ENCODE assay signal across 8 cellular contexts in genomic region chr2:191012845-191013616, GRCh38. TPM values are rescaled to one million over a fixed set of nuclear protein-coding genes. Genes with fewer than 3 reads are reported as not detected.
DNase-seq lines count a peak whose midpoint lies in the region; ATAC-seq and TF ChIP-seq lines count a peak whose summit lies in the region.

No MANE protein-coding gene starts in this region.

- H3K4me3 ChIP-seq in GM12865 (ENCODE audit: low read depth, low read length) = peak overlapping the region; percentile 65
- H3K4me3 ChIP-seq in esophagus squamous epithelium = peak overlapping the region; percentile 79 to 90 (median 83)
- peak overlapping the region; percentile 93 for H3K4me3 ChIP-seq in trophoblast cell (ENCODE audit: low read depth, low read length)

- H3K4me3 Mint-ChIP-seq in WTC11 = no peak overlapping the region

- POLR2A ChIA-PET in WTC11 (lab: Charles Lee) = no interaction called here

- H2BK12ac ChIP-seq in trophoblast cell (ENCODE audit: low read length) = no peak overlapping the region

- peak overlapping the region; percentile 47 for H3K4ac ChIP-seq in trophoblast cell (ENCODE audit: low read depth, low read length)

- H3K9ac ChIP-seq in trophoblast cell (ENCODE audit: low read length) = peak overlapping the region; percentile 20

- peak overlapping the region; percentile 67 for H3K14ac ChIP-seq in trophoblast cell (ENCODE audit: low read length)

- H3K27ac Mint-ChIP-seq in WTC11 = no peak overlapping the region

- no peaks in the 10 kb centered on the region; the same call in 1 of the 2 replicates for H3K27me3 Mint-ChIP-seq in WTC11 (ENCODE audit: low read depth)

- no peak overlapping the region for H2BK120ac ChIP-seq in trophoblast cell (ENCODE audit: insufficient read depth, low read length, poor library complexity)

- H3K27me3 ChIP-seq in esophagus squamous epithelium (no peaks in the 10 kb centered on the region), trophoblast cell (ENCODE audit: insufficient read depth, low read length) (no peaks in the 10 kb centered on the region)

- intact Hi-C loops in esophagus squamous epithelium (cut with DNase I) = no loop called here

- CTCF ChIA-PET in WTC11 (lab: Charles Lee) = interaction anchor here (0.9 to 1.3 kb wide), 3 partner anchors 29 to 137 kb away, joined by 3 read pairs; no protein-coding TSS in a partner anchor

- H3K18ac ChIP-seq in trophoblast cell (ENCODE audit: low read length) = peak overlapping the region; percentile 56

- peak overlapping the region; percentile 84 for H3K4me2 ChIP-seq in trophoblast cell (ENCODE audit: low read length)

- TF ChIP-seq CTCF in GM12865 (IDR thresholded peaks at IDR 0.05; ENCODE audit: insufficient read depth, low read depth, low read length, missing control alignments) = no peak
- TF ChIP-seq CTCF in esophagus squamous epithelium (IDR thresholded peaks at IDR 0.05) = no peak
- TF ChIP-seq CTCF in WTC11 (IDR thresholded peaks at IDR 0.05) = no peak

- no peak overlapping the region for H4K91ac ChIP-seq in trophoblast cell (ENCODE audit: low read depth, low read length)

- 20 to 29% methylated on average over 9 to 11 of the region's 11 CpGs for WGBS in esophagus squamous epithelium, 2 donors
- WGBS in trophoblast cell (ENCODE audit: extremely low coverage, insufficient coverage, insufficient read length) = no CpG with 5 or more reads among the region's 11 CpGs

- H3K9me3 ChIP-seq in esophagus squamous epithelium (no peaks in the 10 kb centered on the region), trophoblast cell (ENCODE audit: insufficient read depth, low read depth, low read length) (no peaks in the 10 kb centered on the region)

- H3K4me1 ChIP-seq in esophagus squamous epithelium (peaks cover 25 to 42% (median 31%) of the 10 kb centered on the region in 3 donors), trophoblast cell (ENCODE audit: control insufficient read depth in 1 of 2, insufficient read depth in 2 of 2, low read length in 2 of 2) (peaks cover 4 to 6% of the 10 kb centered on the region in 2 experiments)

- peak overlapping the region; percentile 77 for H2AFZ ChIP-seq in trophoblast cell (ENCODE audit: insufficient read depth, low read length, poor library complexity)

- H3K79me2 ChIP-seq in trophoblast cell (ENCODE audit: control insufficient read depth, insufficient read depth, low read length, poor library complexity) = peaks cover 6% of the 10 kb centered on the region

- TF ChIP-seq POLR2A in esophagus squamous epithelium (IDR thresholded peaks at IDR 0.05) = no peak

- H3K4me1 Mint-ChIP-seq in WTC11 = no peaks in the 10 kb centered on the region

- no peak overlapping the region for H2BK5ac ChIP-seq in trophoblast cell (ENCODE audit: low read depth, low read length, poor library complexity)

- ATAC-seq in HG03108 (IDR thresholded peaks at IDR 0.05; ENCODE audit: unreplicated experiment) (no peak), WTC11 (no peak)

- H2AK5ac ChIP-seq in trophoblast cell (ENCODE audit: low read length) = no peak overlapping the region

- H4K12ac ChIP-seq in trophoblast cell (ENCODE audit: low read depth, low read length) = no peak overlapping the region

- no peaks in the 10 kb centered on the region; the same call in 1 of the 2 replicates for H3K9me3 Mint-ChIP-seq in WTC11

- DNase-seq in GM12865 (ENCODE audit: low read depth) (no peak), NCI-H526 (lab: John Stamatoyannopoulos, UW) (peak; percentile 30 to 65), esophagus squamous epithelium (lab: John Stamatoyannopoulos, UW) (no peak), trophoblast cell (peak; percentile 36 to 64), WTC11 (ENCODE audit: low spot score) (no peak), occipital lobe (lab: John Stamatoyannopoulos, UW) (no peak), globus pallidus (ENCODE audit: low spot score) (no peak)

- peak overlapping the region; percentile 88 for H4K8ac ChIP-seq in trophoblast cell (ENCODE audit: low read depth, low read length)

- H3K27ac ChIP-seq in esophagus squamous epithelium = peak overlapping the region; percentile 88 to 96 (median 94)
- no peak overlapping the region for H3K27ac ChIP-seq in trophoblast cell (ENCODE audit: low read depth, low read length)

- H3K79me1 ChIP-seq in trophoblast cell (ENCODE audit: low read length) = peaks cover 7% of the 10 kb centered on the region

- H3K36me3 Mint-ChIP-seq in WTC11 = peaks cover 13% of the 10 kb centered on the region

- peaks cover 0 to 28% (median 0%) of the 10 kb centered on the region in 3 donors for H3K36me3 ChIP-seq in esophagus squamous epithelium
- H3K36me3 ChIP-seq in trophoblast cell (ENCODE audit: control insufficient read depth in 1 of 2, insufficient read depth in 2 of 2, low read length in 2 of 2) = peaks cover 3 to 4% of the 10 kb centered on the region in 2 experiments

- no peak overlapping the region for H3K23ac ChIP-seq in trophoblast cell (ENCODE audit: low read length)

TF ChIP-seq in WTC11, 78 proteins besides CTCF, POLR2A, EP300 and RAD21:
- TF ChIP-seq ZNF263 (CRISPR knock-in tag; IDR thresholded peaks at IDR 0.05; ENCODE audit: low read depth) (no peak), CBFB (CRISPR knock-in tag; IDR thresholded peaks at IDR 0.05; ENCODE audit: low read depth) (no peak), TEAD1 (CRISPR knock-in tag; IDR thresholded peaks at IDR 0.05) (no peak), EMX1 (CRISPR knock-in tag; IDR thresholded peaks at IDR 0.05) (no peak)
- TF ChIP-seq, protein P1, sequence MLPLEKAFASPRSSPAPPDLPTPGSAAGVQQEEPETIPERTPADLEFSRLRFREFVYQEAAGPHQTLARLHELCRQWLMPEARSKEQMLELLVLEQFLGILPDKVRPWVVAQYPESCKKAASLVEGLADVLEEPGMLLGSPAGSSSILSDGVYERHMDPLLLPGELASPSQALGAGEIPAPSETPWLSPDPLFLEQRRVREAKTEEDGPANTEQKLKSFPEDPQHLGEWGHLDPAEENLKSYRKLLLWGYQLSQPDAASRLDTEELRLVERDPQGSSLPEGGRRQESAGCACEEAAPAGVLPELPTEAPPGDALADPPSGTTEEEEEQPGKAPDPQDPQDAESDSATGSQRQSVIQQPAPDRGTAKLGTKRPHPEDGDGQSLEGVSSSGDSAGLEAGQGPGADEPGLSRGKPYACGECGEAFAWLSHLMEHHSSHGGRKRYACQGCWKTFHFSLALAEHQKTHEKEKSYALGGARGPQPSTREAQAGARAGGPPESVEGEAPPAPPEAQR (CRISPR knock-in tag; IDR thresholded peaks at IDR 0.05) = no peak
TF ChIP-seq in WTC11: peak in this region for 0.

RNA-seq across cellular contexts. Expression of gene STAT1, which starts 0.9 kb away (rescaled TPM):
- 10 to 100 TPM; 23.6 to 58.9 (median 36.1) TPM for total RNA-seq in esophagus squamous epithelium
- polyA plus RNA-seq in trophoblast cell (2013) = 29.8 and 30.6 TPM in 2 replicates
- total RNA-seq in WTC11 (2021) = 36.1 to 41.3 TPM (median 39.5 TPM) in 3 replicates
- total RNA-seq in occipital lobe = 29.8 TPM

Comparison
In these comparisons a context has a peak if more than half of its experiments do, and no peak if none do; other contexts are left out.
1. DNase-seq: peak in NCI-H526 (2 of 2) and trophoblast cell (2 of 2); none in GM12865 (single experiment), esophagus squamous epithelium (single experiment), WTC11 (single experiment), occipital lobe (single experiment) and globus pallidus (single experiment).
2. Peak in every context shown above with its lines, with median percentiles within 50 percentile points of each other: H3K4me3 ChIP-seq.